In the genomic region with DNA sequence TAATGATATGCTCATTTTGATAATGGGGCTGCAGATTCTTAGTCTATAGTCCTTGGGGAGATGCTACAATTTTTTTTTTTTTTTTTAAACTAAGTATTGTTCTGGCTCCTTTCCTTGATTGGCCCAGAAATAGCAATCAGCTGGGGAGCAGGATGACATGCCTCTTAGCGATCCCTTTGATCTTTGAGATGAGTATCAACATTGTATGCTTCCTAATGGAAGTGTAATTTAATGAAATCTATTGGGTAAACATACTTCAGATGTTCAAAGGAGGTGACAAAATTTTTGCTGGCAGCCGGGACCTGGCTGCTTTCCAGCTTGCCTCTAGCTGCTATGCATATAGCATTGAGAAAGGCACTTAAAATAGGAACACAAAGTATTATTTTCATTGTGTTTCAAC, we compare ENCODE assay signal across 13 cellular contexts. TPM values are rescaled to one million over a fixed set of nuclear protein-coding genes. Genes with fewer than 3 reads are reported as not detected.
DNase-seq lines count a peak whose midpoint lies in the region; ATAC-seq, FAIRE-seq and TF ChIP-seq lines count a peak whose summit lies in the region.
"Had no signal": no experiment of that assay in that cellular context is flagged by ENCODE, and none has a peak within 500 bp of the region (broad histone marks: within the 10 kb centered on the region; RNA-seq: fewer than 3 reads in every experiment).

No MANE protein-coding gene starts in this region.

- no peak overlapping the region for H3K18ac ChIP-seq in IMR-90 (ENCODE audit: low read depth, low read length)

- H4K91ac ChIP-seq in IMR-90 (ENCODE audit: insufficient read depth, low read depth, low read length) = no peak overlapping the region

- H2BK5ac ChIP-seq in IMR-90 (ENCODE audit: low read depth, low read length, poor library complexity, severe bottlenecking) = no peak overlapping the region

- H3K27me3 ChIP-seq in ACC112 (ENCODE audit: insufficient read depth, low read length) (no peaks in the 10 kb centered on the region), IMR-90 (ENCODE audit: control insufficient read depth, insufficient read depth, low read length) (no peaks in the 10 kb centered on the region)
- H3K27me3 ChIP-seq: esophagus squamous epithelium had no signal

- no peak overlapping the region for H4K8ac ChIP-seq in IMR-90 (ENCODE audit: low read depth in 2 of 2, low read length in 2 of 2)

- H3K4me1 ChIP-seq in ACC112 (ENCODE audit: control insufficient read depth, insufficient read depth, low read length, unreplicated experiment) = peaks cover 16% of the 10 kb centered on the region
- H3K4me1 ChIP-seq in IMR-90 (ENCODE audit: control insufficient read depth, insufficient read depth, low read length) = no peaks in the 10 kb centered on the region

- no CpG with 5 or more reads among the region's 2 CpGs for WGBS in IMR-90 (ENCODE audit: extremely low coverage in 2 of 2, insufficient read length in 1 of 2), 2 experiments

- H2BK15ac ChIP-seq in IMR-90 (ENCODE audit: low read depth, low read length) = no peak overlapping the region

- no TSS peak for BruUV-seq in IMR-90 (replicated peaks; lab: Mats Ljungman, UMichigan)

- no peaks in the 10 kb centered on the region for H3K79me2 ChIP-seq in ACC112 (ENCODE audit: control insufficient read depth, insufficient read depth, low read length, unreplicated experiment)

- no peaks in the 10 kb centered on the region for H3K36me3 ChIP-seq in ACC112 (ENCODE audit: insufficient read depth, low read length)
- no peaks in the 10 kb centered on the region for H3K36me3 ChIP-seq in IMR-90 (ENCODE audit: control insufficient read depth, insufficient read depth, low read length)
- H3K36me3 ChIP-seq: esophagus squamous epithelium had no signal

- H3K4me1 Mint-ChIP-seq in activated CD8-positive, alpha-beta memory T cell treated with anti-CD3 and anti-CD28 coated beads, Interleukin-2, amount 10 ng/mL, durations not matched to agents 7 days and 5 days = peaks cover 6% of the 10 kb centered on the region

- no peak for TF ChIP-seq RAD21 in IMR-90 (IDR thresholded peaks at IDR 0.05; ENCODE audit: low read length)

- dilution Hi-C loops in IMR-90 (cut with HindIII; ENCODE audit: low sequenced_read_pairs, unreplicated experiment) = no loop called here

- no peak overlapping the region for H2BK20ac ChIP-seq in IMR-90 (ENCODE audit: low read depth, low read length)

- H3K56ac ChIP-seq in IMR-90 (ENCODE audit: extremely low read depth, insufficient read depth, low read length) = no peak overlapping the region

- POLR2A ChIA-PET in IMR-90 (lab: Charles Lee; ENCODE audit: unreplicated experiment) = no interaction called here

- H3K14ac ChIP-seq in IMR-90 (replicated peaks; ENCODE audit: low read depth, low read length) = no peak overlapping the region

- CTCF ChIA-PET in IMR-90 (lab: Yijun Ruan, JAX) = interaction anchor here (0.7 kb wide), 1 partner anchor 17 kb away, joined by 6 read pairs; no protein-coding TSS in a partner anchor
- CTCF ChIA-PET in activated CD8-positive, alpha-beta memory T cell treated with anti-CD3 and anti-CD28 coated beads, Interleukin-2, amount 10 ng/mL, durations not matched to agents 7 days and 5 days (lab: Charles Lee) = interaction anchor here (1.8 kb wide), 1 partner anchor 14 kb away, joined by 5 read pairs; no protein-coding TSS in a partner anchor

- H4K20me1 ChIP-seq in IMR-90 (ENCODE audit: insufficient read depth, low read length) = no peaks in the 10 kb centered on the region

- H3K27ac ChIP-seq in ACC112 (ENCODE audit: low read depth, low read length) (peak overlapping the region; percentile 65; the same call in 1 of the 2 replicates), IMR-90 (ENCODE audit: insufficient read depth, low read length) (no peak overlapping the region)
- H3K27ac ChIP-seq: esophagus squamous epithelium had no signal

- H4K5ac ChIP-seq in IMR-90 (ENCODE audit: low read depth, low read length) = no peak overlapping the region

- H2AK5ac ChIP-seq in IMR-90 (ENCODE audit: low read depth, low read length) = no peak overlapping the region

- no peak overlapping the region for H3K4ac ChIP-seq in IMR-90 (ENCODE audit: low read depth, low read length)

- no peak overlapping the region for H3K4me3 Mint-ChIP-seq in activated CD8-positive, alpha-beta memory T cell treated with anti-CD3 and anti-CD28 coated beads, Interleukin-2, amount 10 ng/mL, durations not matched to agents 7 days and 5 days
- H3K4me3 Mint-ChIP-seq: activated T-helper 17 cell treated with anti-CD3 and anti-CD28 coated beads, Interleukin-2, amount 50 U/mL, for 72 hours had no signal

- in situ Hi-C loops in IMR-90 (cut with MboI; ENCODE audit: low sequenced_read_pairs) = no loop called here

- H3K9me3 ChIP-seq in IMR-90 (ENCODE audit: control insufficient read depth, insufficient read depth, low read length) = no peaks in the 10 kb centered on the region
- H3K9me3 ChIP-seq: esophagus squamous epithelium had no signal

- H3K9ac ChIP-seq in IMR-90 (ENCODE audit: low read depth, low read length) = no peak overlapping the region

- H3K4me3 ChIP-seq in ACC112 (ENCODE audit: low read depth, low read length) (no peak overlapping the region), IMR-90 (ENCODE audit: insufficient read depth, low read depth, low read length) (no peak overlapping the region)
- H3K4me3 ChIP-seq: esophagus squamous epithelium had no signal

- H3K27me3 Mint-ChIP-seq in activated CD8-positive, alpha-beta memory T cell treated with anti-CD3 and anti-CD28 coated beads, Interleukin-2, amount 10 ng/mL, durations not matched to agents 7 days and 5 days = no peaks in the 10 kb centered on the region
- H3K27me3 Mint-ChIP-seq: activated T-helper 17 cell treated with anti-CD3 and anti-CD28 coated beads, Interleukin-2, amount 50 U/mL, for 72 hours had no signal

- no peak overlapping the region for H3K23ac ChIP-seq in IMR-90 (ENCODE audit: low read depth, low read length)

- no peak overlapping the region for H3K4me2 ChIP-seq in IMR-90 (ENCODE audit: low read depth, low read length)

- H2AK9ac ChIP-seq in IMR-90 (replicated peaks; ENCODE audit: low read depth, low read length, poor library complexity) = no peak overlapping the region

- TF ChIP-seq CTCF in IMR-90 (conservative IDR thresholded peaks at IDR 0.05; ENCODE audit: low read depth, low read length) = no peak

- no peaks in the 10 kb centered on the region for H3K9me3 Mint-ChIP-seq in activated CD8-positive, alpha-beta memory T cell treated with anti-CD3 and anti-CD28 coated beads, Interleukin-2, amount 10 ng/mL, durations not matched to agents 7 days and 5 days (ENCODE audit: low read depth)
- H3K9me3 Mint-ChIP-seq: activated T-helper 17 cell treated with anti-CD3 and anti-CD28 coated beads, Interleukin-2, amount 50 U/mL, for 72 hours had no signal

- peak; percentile 46 for FAIRE-seq in endometrium (lab: Jason Lieb, UNC)

- H2AFZ ChIP-seq in ACC112 (ENCODE audit: low read length, unreplicated experiment) (no peak overlapping the region), IMR-90 (replicated peaks; ENCODE audit: low read length, poor library complexity) (no peak overlapping the region)

- intact Hi-C loops in IMR-90 (cut with micrococcal nuclease) = no loop called here

- ATAC-seq in IMR-90 (ENCODE audit: low read depth) = peak; percentile 11; the same call in 1 of the 2 replicates
- ATAC-seq in GM18519 (IDR thresholded peaks at IDR 0.05; ENCODE audit: low FRiP score, unreplicated experiment) = no peak
- ATAC-seq in HG02981 (IDR thresholded peaks at IDR 0.05; ENCODE audit: unreplicated experiment) = no peak
- no peak for ATAC-seq in activated CD8-positive, alpha-beta memory T cell treated with anti-CD3 and anti-CD28 coated beads, Interleukin-2, amount 10 ng/mL, durations not matched to agents 7 days and 5 days

- no peak overlapping the region for H2BK120ac ChIP-seq in IMR-90 (ENCODE audit: low read depth, low read length)

- peaks cover 1% of the 10 kb centered on the region for H3K36me3 Mint-ChIP-seq in activated CD8-positive, alpha-beta memory T cell treated with anti-CD3 and anti-CD28 coated beads, Interleukin-2, amount 10 ng/mL, durations not matched to agents 7 days and 5 days

- no peak overlapping the region for H3K27ac Mint-ChIP-seq in activated CD8-positive, alpha-beta memory T cell treated with anti-CD3 and anti-CD28 coated beads, Interleukin-2, amount 10 ng/mL, durations not matched to agents 7 days and 5 days
- H3K27ac Mint-ChIP-seq: activated T-helper 17 cell treated with anti-CD3 and anti-CD28 coated beads, Interleukin-2, amount 50 U/mL, for 72 hours had no signal

- TF ChIP-seq POLR2A in IMR-90 (IDR thresholded peaks at IDR 0.05; ENCODE audit: low read depth, low read length) = no peak

- DNase-seq in IMR-90 = peak; percentile 2
- peak; percentile 88 for DNase-seq in NCI-H345 (lab: John Stamatoyannopoulos, UW)
- DNase-seq in superior temporal gyrus (ENCODE audit: extremely low spot score) = no peak
- no peak for DNase-seq in activated CD8-positive, alpha-beta memory T cell treated with anti-CD3 and anti-CD28 coated beads, Interleukin-2, amount 10 ng/mL, durations not matched to agents 7 days and 5 days
- DNase-seq: central memory CD4-positive, alpha-beta T cell; esophagus squamous epithelium; H7; kidney had no signal

- no peaks in the 10 kb centered on the region; a peak in 1 of 4 replicates for H3K79me1 ChIP-seq in IMR-90 (ENCODE audit: low read depth in 1 of 2, low read length in 2 of 2)

- H3K9me1 ChIP-seq in IMR-90 (ENCODE audit: insufficient read depth, low read length) = no peaks in the 10 kb centered on the region

TF ChIP-seq in IMR-90, 13 proteins besides CTCF, POLR2A, EP300 and RAD21 (continues in another document):
- TF ChIP-seq MAFK (IDR thresholded peaks at IDR 0.05; ENCODE audit: low read depth, low read length) = no peak

RNA-seq across cellular contexts. Expression of gene VTI1A, which starts 43.5 kb away (rescaled TPM):
- 24.9 and 35.0 TPM in 2 replicates for total RNA-seq in IMR-90 (2012; rRNA removed)
- polyA plus RNA-seq in IMR-90 (2012; rRNA removed) = 7.7 and 9.7 TPM in 2 replicates
- 4.1 and 5.0 TPM in 2 replicates for polyA plus RNA-seq in IMR-90 (2012; cell fraction: cytosol; rRNA removed)
- 8.1 and 27.6 TPM in 2 replicates for polyA plus RNA-seq in IMR-90 (2012; cell fraction: nucleus; rRNA removed; ENCODE audit: low replicate concordance)
- total RNA-seq in activated CD8-positive, alpha-beta memory T cell treated with anti-CD3 and anti-CD28 coated beads, Interleukin-2, amount 10 ng/mL, durations not matched to agents 7 days and 5 days = 10 to 100 TPM; 39.0 to 54.6 TPM

RNA-seq across cellular contexts. Expression of gene ZDHHC6, which starts 43.8 kb away (rescaled TPM):
- 17.4 and 22.2 TPM in 2 replicates for total RNA-seq in IMR-90 (2012; rRNA removed)
- 15.4 and 21.6 TPM in 2 replicates for polyA plus RNA-seq in IMR-90 (2012; rRNA removed)
- 3.1 and 5.7 TPM in 2 replicates for polyA plus RNA-seq in IMR-90 (2012; cell fraction: cytosol; rRNA removed)
- polyA plus RNA-seq in IMR-90 (2012; cell fraction: nucleus; rRNA removed; ENCODE audit: low replicate concordance) = 9.7 and 54.2 TPM in 2 replicates
- total RNA-seq in activated CD8-positive, alpha-beta memory T cell treated with anti-CD3 and anti-CD28 coated beads, Interleukin-2, amount 10 ng/mL, durations not matched to agents 7 days and 5 days = 10 to 100 TPM; 44.2 to 48.1 TPM

Comparison
In these comparisons a context has a peak if more than half of its experiments do, and no peak if none do; other contexts are left out.
1. DNase-seq: peak in IMR-90 (single experiment) and NCI-H345 (single experiment); none in superior temporal gyrus (single experiment) and activated CD8-positive, alpha-beta memory T cell treated with anti-CD3 and anti-CD28 coated beads, Interleukin-2, amount 10 ng/mL, durations not matched to agents 7 days and 5 days (single experiment).